1 cellular context compared by ENCODE assay signal in the genomic region with DNA sequence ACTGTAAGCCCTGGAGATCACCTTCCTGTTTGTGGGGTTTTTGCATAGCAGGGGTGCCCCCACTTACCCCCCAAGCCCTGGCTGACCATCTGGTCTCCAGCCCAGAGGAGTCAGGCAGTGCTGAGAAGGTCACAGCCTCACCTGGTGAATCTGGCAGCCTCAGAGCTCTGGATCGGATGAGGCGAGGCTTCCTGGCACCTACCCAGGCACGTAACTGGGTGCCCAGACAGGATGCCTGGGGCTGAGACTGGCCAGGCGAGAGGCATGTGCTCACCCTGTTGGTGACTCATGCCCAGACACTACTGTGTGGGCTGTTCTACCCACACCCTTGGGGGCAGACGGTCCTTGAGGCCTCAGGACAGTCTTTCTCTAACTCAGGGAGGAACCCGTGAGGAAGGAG.
TF ChIP-seq lines count a peak whose summit lies in the region.

No MANE protein-coding gene starts in this region.

TF ChIP-seq in GM23338, 12 proteins besides CTCF, POLR2A, EP300 and RAD21 (continued from another document):
- TF ChIP-seq, protein P1, sequence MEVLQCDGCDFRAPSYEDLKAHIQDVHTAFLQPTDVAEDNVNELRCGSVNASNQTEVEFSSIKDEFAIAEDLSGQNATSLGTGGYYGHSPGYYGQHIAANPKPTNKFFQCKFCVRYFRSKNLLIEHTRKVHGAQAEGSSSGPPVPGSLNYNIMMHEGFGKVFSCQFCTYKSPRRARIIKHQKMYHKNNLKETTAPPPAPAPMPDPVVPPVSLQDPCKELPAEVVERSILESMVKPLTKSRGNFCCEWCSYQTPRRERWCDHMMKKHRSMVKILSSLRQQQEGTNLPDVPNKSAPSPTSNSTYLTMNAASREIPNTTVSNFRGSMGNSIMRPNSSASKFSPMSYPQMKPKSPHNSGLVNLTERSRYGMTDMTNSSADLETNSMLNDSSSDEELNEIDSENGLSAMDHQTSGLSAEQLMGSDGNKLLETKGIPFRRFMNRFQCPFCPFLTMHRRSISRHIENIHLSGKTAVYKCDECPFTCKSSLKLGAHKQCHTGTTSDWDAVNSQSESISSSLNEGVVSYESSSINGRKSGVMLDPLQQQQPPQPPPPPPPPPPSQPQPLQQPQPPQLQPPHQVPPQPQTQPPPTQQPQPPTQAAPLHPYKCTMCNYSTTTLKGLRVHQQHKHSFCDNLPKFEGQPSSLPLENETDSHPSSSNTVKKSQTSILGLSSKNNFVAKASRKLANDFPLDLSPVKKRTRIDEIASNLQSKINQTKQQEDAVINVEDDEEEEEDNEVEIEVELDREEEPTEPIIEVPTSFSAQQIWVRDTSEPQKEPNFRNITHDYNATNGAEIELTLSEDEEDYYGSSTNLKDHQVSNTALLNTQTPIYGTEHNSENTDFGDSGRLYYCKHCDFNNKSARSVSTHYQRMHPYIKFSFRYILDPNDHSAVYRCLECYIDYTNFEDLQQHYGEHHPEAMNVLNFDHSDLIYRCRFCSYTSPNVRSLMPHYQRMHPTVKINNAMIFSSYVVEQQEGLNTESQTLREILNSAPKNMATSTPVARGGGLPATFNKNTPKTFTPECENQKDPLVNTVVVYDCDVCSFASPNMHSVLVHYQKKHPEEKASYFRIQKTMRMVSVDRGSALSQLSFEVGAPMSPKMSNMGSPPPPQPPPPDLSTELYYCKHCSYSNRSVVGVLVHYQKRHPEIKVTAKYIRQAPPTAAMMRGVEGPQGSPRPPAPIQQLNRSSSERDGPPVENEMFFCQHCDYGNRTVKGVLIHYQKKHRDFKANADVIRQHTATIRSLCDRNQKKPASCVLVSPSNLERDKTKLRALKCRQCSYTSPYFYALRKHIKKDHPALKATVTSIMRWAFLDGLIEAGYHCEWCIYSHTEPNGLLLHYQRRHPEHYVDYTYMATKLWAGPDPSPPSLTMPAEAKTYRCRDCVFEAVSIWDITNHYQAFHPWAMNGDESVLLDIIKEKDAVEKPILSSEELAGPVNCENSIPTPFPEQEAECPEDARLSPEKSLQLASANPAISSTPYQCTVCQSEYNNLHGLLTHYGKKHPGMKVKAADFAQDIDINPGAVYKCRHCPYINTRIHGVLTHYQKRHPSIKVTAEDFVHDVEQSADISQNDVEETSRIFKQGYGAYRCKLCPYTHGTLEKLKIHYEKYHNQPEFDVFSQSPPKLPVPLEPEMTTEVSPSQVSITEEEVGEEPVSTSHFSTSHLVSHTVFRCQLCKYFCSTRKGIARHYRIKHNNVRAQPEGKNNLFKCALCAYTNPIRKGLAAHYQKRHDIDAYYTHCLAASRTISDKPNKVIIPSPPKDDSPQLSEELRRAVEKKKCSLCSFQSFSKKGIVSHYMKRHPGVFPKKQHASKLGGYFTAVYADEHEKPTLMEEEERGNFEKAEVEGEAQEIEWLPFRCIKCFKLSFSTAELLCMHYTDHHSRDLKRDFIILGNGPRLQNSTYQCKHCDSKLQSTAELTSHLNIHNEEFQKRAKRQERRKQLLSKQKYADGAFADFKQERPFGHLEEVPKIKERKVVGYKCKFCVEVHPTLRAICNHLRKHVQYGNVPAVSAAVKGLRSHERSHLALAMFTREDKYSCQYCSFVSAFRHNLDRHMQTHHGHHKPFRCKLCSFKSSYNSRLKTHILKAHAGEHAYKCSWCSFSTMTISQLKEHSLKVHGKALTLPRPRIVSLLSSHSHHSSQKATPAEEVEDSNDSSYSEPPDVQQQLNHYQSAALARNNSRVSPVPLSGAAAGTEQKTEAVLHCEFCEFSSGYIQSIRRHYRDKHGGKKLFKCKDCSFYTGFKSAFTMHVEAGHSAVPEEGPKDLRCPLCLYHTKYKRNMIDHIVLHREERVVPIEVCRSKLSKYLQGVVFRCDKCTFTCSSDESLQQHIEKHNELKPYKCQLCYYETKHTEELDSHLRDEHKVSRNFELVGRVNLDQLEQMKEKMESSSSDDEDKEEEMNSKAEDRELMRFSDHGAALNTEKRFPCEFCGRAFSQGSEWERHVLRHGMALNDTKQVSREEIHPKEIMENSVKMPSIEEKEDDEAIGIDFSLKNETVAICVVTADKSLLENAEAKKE (CRISPR knock-in tag; IDR thresholded peaks at IDR 0.05), result no peak
- TF ChIP-seq ZNF114 (CRISPR knock-in tag; IDR thresholded peaks at IDR 0.05) (no peak), CREB1 (CRISPR knock-in tag; IDR thresholded peaks at IDR 0.05; ENCODE audit: low read depth) (no peak), POLR2AphosphoS5 (IDR thresholded peaks at IDR 0.05; ENCODE audit: low read depth) (no peak)
